1 cellular context compared by ENCODE assay signal in genomic region chr12:113030875-113031525, GRCh38.
A peak's percentile ranks its signal among the peaks of the same experiment; 100 is the strongest.
TF ChIP-seq lines count a peak whose summit lies in the region.

No MANE protein-coding gene starts in this region.

TF ChIP-seq in H1, 55 proteins besides CTCF, POLR2A, EP300 and RAD21:
- no peak for TF ChIP-seq SP2 (IDR thresholded peaks at IDR 0.05; ENCODE audit: low read length)
- TF ChIP-seq RNF2 (IDR thresholded peaks at IDR 0.05; ENCODE audit: borderline replicate concordance, low read depth, low read length, missing control alignments, poor library complexity, severe bottlenecking) = no peak
- no peak for TF ChIP-seq CTBP2 (IDR thresholded peaks at IDR 0.05; ENCODE audit: borderline replicate concordance, insufficient read depth, insufficient read length, low read length)
- TF ChIP-seq CEBPB (IDR thresholded peaks at IDR 0.05; ENCODE audit: low read depth, low read length) = no peak
- 0 out of 2 replicates have a peak, but pooled peaks have one; percentile 4 for TF ChIP-seq EGR1 (IDR thresholded peaks at IDR 0.05; ENCODE audit: borderline replicate concordance, low read depth, low read length)
- no peak for TF ChIP-seq JUN (IDR thresholded peaks at IDR 0.05; ENCODE audit: low read depth, low read length)
- no peak for TF ChIP-seq BRCA1 (IDR thresholded peaks at IDR 0.05; ENCODE audit: low read depth, low read length)
- TF ChIP-seq E2F6 (IDR thresholded peaks at IDR 0.05) = peak; percentile 66
- peak; percentile 38; the same call in 1 of the 2 replicates for TF ChIP-seq MAX (IDR thresholded peaks at IDR 0.05)
- no peak for TF ChIP-seq CBX5 (IDR thresholded peaks at IDR 0.05; ENCODE audit: low read depth, low read length)
- peak; percentile 20 for TF ChIP-seq TAF7 (optimal IDR thresholded peaks at IDR 0.05; ENCODE audit: borderline replicate concordance, low read depth, low read length)
- peak; percentile 23 for TF ChIP-seq ASH2L (IDR thresholded peaks at IDR 0.05; ENCODE audit: low read length)
- TF ChIP-seq HDAC2 (IDR thresholded peaks at IDR 0.05; ENCODE audit: borderline replicate concordance in 1 of 2, low read depth in 2 of 2, low read length in 2 of 2) = no peak
